ENCODE assay signal across 20 cellular contexts in the genomic region with DNA sequence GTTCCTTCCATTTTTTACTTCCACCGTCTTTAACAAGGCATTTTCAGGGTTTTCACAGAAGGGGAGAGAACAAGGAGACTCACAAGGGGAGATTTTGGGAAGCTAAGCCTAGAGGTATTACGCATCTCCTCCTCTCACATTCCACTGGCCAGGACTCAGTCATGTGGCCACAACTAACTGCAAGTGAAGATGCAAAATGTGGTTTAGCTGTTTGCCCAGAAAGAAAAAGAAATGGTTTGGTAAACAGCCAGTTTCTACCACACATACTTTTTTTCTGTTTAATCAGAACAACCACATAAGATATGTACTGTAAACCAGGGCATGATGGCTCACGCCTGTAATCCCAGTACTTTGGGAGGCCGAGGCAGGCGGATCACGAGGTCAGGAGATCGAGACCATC. TPM values are rescaled to one million over a fixed set of nuclear protein-coding genes. Genes with fewer than 3 reads are reported as not detected.
DNase-seq lines count a peak whose midpoint lies in the region; ATAC-seq and TF ChIP-seq lines count a peak whose summit lies in the region.
"Had no signal": no experiment of that assay in that cellular context is flagged by ENCODE, and none has a peak within 500 bp of the region (broad histone marks: within the 10 kb centered on the region; RNA-seq: fewer than 3 reads in every experiment).

No MANE protein-coding gene starts in this region.

- intact Hi-C loops in sigmoid colon (cut with DNase I): no loop called here

- H3K27ac ChIP-seq in sigmoid colon: no peak overlapping the region
- H3K27ac ChIP-seq in Peyer's patch: no peak overlapping the region
- H3K27ac ChIP-seq: heart left ventricle, RWPE1, testis had no signal

- H3K36me3 ChIP-seq in sigmoid colon (peaks cover 0 to 28% (median 3%) of the 10 kb centered on the region in 4 donors), Peyer's patch (peaks cover 0 to 22% (median 0%) of the 10 kb centered on the region in 3 donors)

- TF ChIP-seq CTCF in fibroblast of villous mesenchyme (IDR thresholded peaks at IDR 0.05; ENCODE audit: insufficient read depth, low read depth, low read length): no peak
- no peak for TF ChIP-seq CTCF in sigmoid colon (IDR thresholded peaks at IDR 0.05)
- TF ChIP-seq CTCF in Peyer's patch (IDR thresholded peaks at IDR 0.05): no peak

- no peak for ATAC-seq in GM21717 (IDR thresholded peaks at IDR 0.05; ENCODE audit: unreplicated experiment)
- ATAC-seq: heart left ventricle, right cardiac atrium had no signal

- no peak for TF ChIP-seq POLR2A in sigmoid colon (IDR thresholded peaks at IDR 0.05)
- TF ChIP-seq POLR2A in Peyer's patch (IDR thresholded peaks at IDR 0.05): no peak

- peak; percentile 53 for DNase-seq in AG08395 (ENCODE audit: low spot score)
- peak; percentile 93 for DNase-seq in H4 (ENCODE audit: low spot score)
- DNase-seq in amniotic epithelial cell (ENCODE audit: low read depth): peak; percentile 91
- DNase-seq in fibroblast of villous mesenchyme (ENCODE audit: low read depth): peak; percentile 14
- no peak for DNase-seq in sigmoid colon
- DNase-seq in NCI-H446 treated with DMSO at 0.1 percent for 48 hours (lab: John Stamatoyannopoulos, UW): no peak
- DNase-seq in Peyer's patch: no peak
- DNase-seq: activated CD4-positive, CD25-positive, alpha-beta regulatory T cell treated with anti-CD3 and anti-CD28 coated beads, Interleukin-2, amount 50 U/mL, for 72 hours; CD4-positive, alpha-beta T cell; H9; heart left ventricle; NCI-H1694 treated with DMSO at 0.1 percent for 48 hours; NK-92 treated with Interleukin-12 subunit alpha and Interleukin-12 subunit beta, amount 100 ng/mL, for 24 hours; occipital lobe; right cardiac atrium; stimulated activated CD4-positive, alpha-beta T cell treated with anti-CD3 and anti-CD28 coated beads, Interleukin-15, amount 100 ng/mL, for 24 hours; T1000; testis had no signal

- H3K4me1 ChIP-seq in sigmoid colon: no peaks in the 10 kb centered on the region
- no peaks in the 10 kb centered on the region for H3K4me1 ChIP-seq in Peyer's patch
- H3K4me1 ChIP-seq: heart left ventricle, testis had no signal

- H3K4me3 ChIP-seq in fibroblast of villous mesenchyme (ENCODE audit: low read depth, low read length): no peak overlapping the region
- H3K4me3 ChIP-seq in sigmoid colon: no peak overlapping the region
- H3K4me3 ChIP-seq in Peyer's patch: no peak overlapping the region
- H3K4me3 ChIP-seq: heart left ventricle, testis had no signal

- WGBS in sigmoid colon, 2 donors: 87 to 95% methylated on average over 7 of the region's 7 CpGs

- TF ChIP-seq EP300 in sigmoid colon (IDR thresholded peaks at IDR 0.05): no peak

- no peaks in the 10 kb centered on the region for H3K9me3 ChIP-seq in sigmoid colon
- no peaks in the 10 kb centered on the region for H3K9me3 ChIP-seq in Peyer's patch
- H3K9me3 ChIP-seq: heart left ventricle, testis had no signal

- no peaks in the 10 kb centered on the region for H3K27me3 ChIP-seq in sigmoid colon
- no peaks in the 10 kb centered on the region for H3K27me3 ChIP-seq in Peyer's patch
- H3K27me3 ChIP-seq: heart left ventricle, testis had no signal

RNA-seq across cellular contexts. Expression of a gene that starts 21.4 kb away (rescaled TPM):
- total RNA-seq in H4 (2014; rRNA removed; shearing (Covaris generic)): 32.2 and 94.1 TPM in 2 replicates
- total RNA-seq in fibroblast of villous mesenchyme (38.7 and 39.7 TPM in 2 replicates), sigmoid colon (10 to 100 TPM in 1 of 4 donors, 1 to 10 TPM in 2, under 1 TPM in 1; 0.99 to 11.8 (median 1.1) TPM), Peyer's patch (100 to 1,000 TPM in 1 of 4 donors, 10 to 100 TPM in 3; 22.1 to 151 (median 34.0) TPM)
- 10 to 100 TPM in 1 of 3 donors, 1 to 10 TPM in 2; 1.6 to 11.8 (median 2.4) TPM for polyA plus RNA-seq in sigmoid colon

Comparison
In these comparisons a context has a peak if more than half of its experiments do, and no peak if none do; other contexts are left out.
1. DNase-seq: peak in AG08395 (single experiment), H4 (single experiment), amniotic epithelial cell (single experiment) and fibroblast of villous mesenchyme (single experiment); none in sigmoid colon (single experiment), NCI-H446 treated with DMSO at 0.1 percent for 48 hours (single experiment) and Peyer's patch (0 of 3).